In the genomic region with DNA sequence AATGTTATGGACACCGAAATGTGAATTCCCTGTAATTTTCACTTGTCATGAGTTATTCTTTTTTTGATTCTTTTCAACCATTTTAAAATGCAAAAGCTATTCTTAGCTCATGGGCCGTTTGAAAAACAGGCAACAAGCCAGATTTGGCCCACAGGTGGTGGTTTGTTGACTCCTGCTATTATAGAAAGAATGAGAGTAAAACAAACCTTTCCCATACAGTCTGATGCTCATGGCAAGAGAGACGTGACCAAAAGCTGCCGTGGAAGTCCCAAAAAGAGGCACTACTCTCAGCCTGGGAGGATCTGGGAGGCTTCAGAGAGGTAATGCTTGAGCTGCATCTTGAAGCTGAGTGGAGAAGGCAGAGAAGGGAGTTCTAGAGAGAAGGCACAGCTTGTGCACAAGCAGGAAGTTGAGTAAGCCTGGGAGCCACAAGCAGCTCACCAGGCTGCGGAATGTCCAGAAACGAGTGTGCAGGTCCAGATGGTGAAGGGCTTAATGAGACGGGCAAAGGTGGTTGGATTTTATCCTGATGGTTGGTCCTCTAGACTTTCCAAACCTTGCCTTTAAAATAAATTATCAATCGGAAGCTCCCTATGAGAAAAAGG, we compare ENCODE assay signal across 11 cellular contexts. TPM values are rescaled to one million over a fixed set of nuclear protein-coding genes. Genes with fewer than 3 reads are reported as not detected.
A peak's percentile ranks its signal among the peaks of the same experiment; 100 is the strongest.
DNase-seq lines count a peak whose midpoint lies in the region; ATAC-seq and TF ChIP-seq lines count a peak whose summit lies in the region.
"Had no signal": no experiment of that assay in that cellular context is flagged by ENCODE, and none has a peak within 500 bp of the region (broad histone marks: within the 10 kb centered on the region; RNA-seq: fewer than 3 reads in every experiment).

No MANE protein-coding gene starts in this region.

- ATAC-seq in HG02571 (IDR thresholded peaks at IDR 0.05; ENCODE audit: unreplicated experiment) (peak; percentile 70), left ventricle myocardium superior (no peak)

- TF ChIP-seq CTCF in neutrophil (IDR thresholded peaks at IDR 0.05) (no peak), colonic mucosa (IDR thresholded peaks at IDR 0.05) (no peak)

- peaks cover 77 to 88% of the 10 kb centered on the region in 2 experiments for H3K4me1 ChIP-seq in neutrophil (ENCODE audit: control insufficient read depth in 1 of 2, insufficient read depth in 1 of 2, low read depth in 1 of 2, low read length in 1 of 2)
- no peaks in the 10 kb centered on the region for H3K4me1 ChIP-seq in effector memory CD4-positive, alpha-beta T cell (ENCODE audit: control insufficient read depth, insufficient read depth, low read length, poor library complexity, severe bottlenecking)
- no peaks in the 10 kb centered on the region for H3K4me1 ChIP-seq in colonic mucosa

- peak; percentile 42 for DNase-seq in DMS53 (lab: John Stamatoyannopoulos, UW)
- DNase-seq in DMS53 treated with DMSO at 0.1 percent for 48 hours (lab: John Stamatoyannopoulos, UW; ENCODE audit: unreplicated experiment): no peak
- peak; percentile 35 for DNase-seq in MV-4-11 (lab: John Stamatoyannopoulos, UW)
- no peak for DNase-seq in effector memory CD4-positive, alpha-beta T cell
- no peak for DNase-seq in colonic mucosa
- DNase-seq in left ventricle myocardium superior: no peak
- DNase-seq: stimulated activated CD4-positive, alpha-beta T cell treated with anti-CD3 and anti-CD28 coated beads, Interleukin-2, amount 100 ng/mL, for 24 hours; T-cell had no signal

- H3K9ac ChIP-seq in colonic mucosa (ENCODE audit: low read depth in 2 of 2, low read length in 2 of 2): no peak overlapping the region

- H3K27ac ChIP-seq in neutrophil (peak overlapping the region; percentile 84), colonic mucosa (no peak overlapping the region)
- H3K27ac ChIP-seq in effector memory CD4-positive, alpha-beta T cell (ENCODE audit: insufficient read depth, low read length, poor library complexity, severe bottlenecking): no peak overlapping the region
- H3K27ac ChIP-seq: 22Rv1 had no signal

- H3K36me3 ChIP-seq in neutrophil (peaks cover 22% of the 10 kb centered on the region), colonic mucosa (no peaks in the 10 kb centered on the region)
- H3K36me3 ChIP-seq in effector memory CD4-positive, alpha-beta T cell (ENCODE audit: control insufficient read depth, insufficient read depth, low read length): no peaks in the 10 kb centered on the region

- no peaks in the 10 kb centered on the region for H3K9me3 ChIP-seq in neutrophil
- H3K9me3 ChIP-seq in effector memory CD4-positive, alpha-beta T cell (ENCODE audit: control insufficient read depth, low read length): no peaks in the 10 kb centered on the region
- H3K9me3 ChIP-seq in colonic mucosa: no peaks in the 10 kb centered on the region

- H3K27me3 ChIP-seq in neutrophil (no peaks in the 10 kb centered on the region), colonic mucosa (no peaks in the 10 kb centered on the region)
- H3K27me3 ChIP-seq in effector memory CD4-positive, alpha-beta T cell (replicated peaks; ENCODE audit: control insufficient read depth, insufficient read depth, low read length, poor library complexity, severe bottlenecking): no peaks in the 10 kb centered on the region

- intact Hi-C loops in colonic mucosa (cut with DNase I) (no loop called here), left ventricle myocardium superior (cut with micrococcal nuclease) (no loop called here)

- H3K4me3 ChIP-seq in neutrophil (ENCODE audit: low read depth in 1 of 2, low read length in 1 of 2) (peak overlapping the region; percentile 35 to 39), colonic mucosa (no peak overlapping the region)
- no peak overlapping the region for H3K4me3 ChIP-seq in effector memory CD4-positive, alpha-beta T cell (ENCODE audit: insufficient read depth, low read depth, low read length, poor library complexity, severe bottlenecking)

RNA-seq across cellular contexts. Expression of a gene that starts 9.6 kb away (rescaled TPM):
- total RNA-seq in colonic mucosa (10 to 100 TPM in 1 of 2 donors, 1 to 10 TPM in 1; 8.4 to 12.4 TPM), left ventricle myocardium superior (4.4 TPM)

Comparison
In these comparisons a context has a peak if more than half of its experiments do, and no peak if none do; other contexts are left out.
1. DNase-seq: peak in DMS53 (single experiment) and MV-4-11 (single experiment); none in DMS53 treated with DMSO at 0.1 percent for 48 hours (single experiment), effector memory CD4-positive, alpha-beta T cell (0 of 3), colonic mucosa (single experiment) and left ventricle myocardium superior (single experiment).
2. H3K4me3 ChIP-seq: peak in neutrophil (2 of 2); none in effector memory CD4-positive, alpha-beta T cell (single experiment) and colonic mucosa (single experiment).